ENCODE assay signal across 10 cellular contexts in genomic region chr2:102065675-102066252, GRCh38.
DNase-seq lines count a peak whose midpoint lies in the region; ATAC-seq, FAIRE-seq and TF ChIP-seq lines count a peak whose summit lies in the region.
"Had no signal": no experiment of that assay in that cellular context is flagged by ENCODE, and none has a peak within 500 bp of the region (broad histone marks: within the 10 kb centered on the region; RNA-seq: fewer than 3 reads in every experiment).

No MANE protein-coding gene starts in this region.

- no peaks in the 10 kb centered on the region; the same call in 1 of the 2 replicates for H3K23me2 ChIP-seq in H1 (ENCODE audit: low read depth, low read length)

- H3K27ac ChIP-seq in H1 (ENCODE audit: low read depth, low read length) (no peak overlapping the region), neural progenitor cell (no peak overlapping the region)

- no peak overlapping the region for H3K4me3 ChIP-seq in H1 (ENCODE audit: extremely low read depth in 1 of 4, insufficient read depth in 2 of 4, low read depth in 3 of 4, low read length in 4 of 4)
- no peak overlapping the region for H3K4me3 ChIP-seq in neural progenitor cell

- H3K27me3 ChIP-seq in H1 (replicated peaks in 1 of 4; ENCODE audit: control insufficient read depth in 3 of 4, extremely low read depth in 1 of 4, insufficient read depth in 3 of 4, low read length in 3 of 4) (no peaks in the 10 kb centered on the region), neural progenitor cell (no peaks in the 10 kb centered on the region)

- no peak for TF ChIP-seq RAD21 in H1 (IDR thresholded peaks at IDR 0.05 in 1 of 2, conservative IDR thresholded peaks at IDR 0.05 in 1 of 2; ENCODE audit: low read depth in 2 of 2, low read length in 2 of 2)

- no peak overlapping the region for H3K56ac ChIP-seq in H1 (replicated peaks; ENCODE audit: insufficient read length, low read depth, low read length)

- H3K4me1 ChIP-seq in H1 (replicated peaks in 1 of 4; ENCODE audit: control insufficient read depth in 3 of 4, insufficient read depth in 4 of 4, low read length in 3 of 4) (no peaks in the 10 kb centered on the region; a peak in 1 of 7 replicates), neural progenitor cell (no peaks in the 10 kb centered on the region)

- H3K4ac ChIP-seq in H1 (replicated peaks; ENCODE audit: insufficient read length, low read depth, low read length), result no peak overlapping the region

- FAIRE-seq in H1 (lab: Jason Lieb, UNC), result no peak

- H3K27me3 Mint-ChIP-seq in CD14-positive monocyte (ENCODE audit: low read depth in 3 of 3), result peaks cover 3 to 6% (median 4%) of the 10 kb centered on the region in 3 donors
- H3K27me3 Mint-ChIP-seq in neural progenitor cell (ENCODE audit: insufficient read depth, low read depth), result peaks cover 5% of the 10 kb centered on the region
- H3K27me3 Mint-ChIP-seq: CD4-positive, alpha-beta T cell had no signal

- H2BK15ac ChIP-seq in H1 (ENCODE audit: low read length), result no peak overlapping the region

- H3K36me3 ChIP-seq in H1 (ENCODE audit: control insufficient read depth in 2 of 4, insufficient read depth in 4 of 4, low read length in 3 of 4) (no peaks in the 10 kb centered on the region), neural progenitor cell (no peaks in the 10 kb centered on the region)

- peak; percentile 59 for DNase-seq in CD14-positive monocyte (ENCODE audit: low spot score)
- peak; percentile 12 for DNase-seq in NK-92 (lab: John Stamatoyannopoulos, UW; ENCODE audit: unreplicated experiment)
- no peak for DNase-seq in H1 (ENCODE audit: low read depth in 1 of 2, low spot score in 2 of 2)
- DNase-seq in neural progenitor cell (ENCODE audit: low spot score), result no peak
- DNase-seq in GM10248 (ENCODE audit: extremely low spot score), result no peak
- no peak for DNase-seq in NCI-H526 (lab: John Stamatoyannopoulos, UW)
- DNase-seq in NCI-H146 (lab: John Stamatoyannopoulos, UW), result no peak
- DNase-seq: CD4-positive, alpha-beta T cell had no signal

- H3K18ac ChIP-seq in H1 (ENCODE audit: extremely low read depth, low read length), result no peak overlapping the region

- CTCF ChIA-PET in H1 (lab: Charles Lee; ENCODE audit: partially characterized antibody) (interaction anchor here (0.8 to 1.4 kb wide), 2 partner anchors 10 to 45 kb away, joined by 3 to 4 read pairs; no protein-coding TSS in a partner anchor), GM10248 (lab: Yijun Ruan, JAX) (interaction anchor here (1.3 kb wide), 1 partner anchor 15 kb away, joined by 4 read pairs; no protein-coding TSS in a partner anchor)

- H3K4me2 ChIP-seq in H1 (ENCODE audit: insufficient read depth in 1 of 2, low read depth in 2 of 2, low read length in 2 of 2) (no peak overlapping the region), neural progenitor cell (no peak overlapping the region)

- no peak overlapping the region for H2BK20ac ChIP-seq in H1 (ENCODE audit: low read length)

- no peak overlapping the region for H4K8ac ChIP-seq in H1 (ENCODE audit: extremely low read depth, insufficient read depth, low read length)

- no peak overlapping the region for H2BK12ac ChIP-seq in H1 (ENCODE audit: low read depth, low read length)

- H3K27ac Mint-ChIP-seq in CD14-positive monocyte (peak overlapping the region in 4 of 7 donors; percentile 23 to 70 (median 58)), neural progenitor cell (peak overlapping the region; percentile 78)
- H3K27ac Mint-ChIP-seq: CD4-positive, alpha-beta T cell; memory B cell had no signal

- H3K9me3 ChIP-seq in H1 (ENCODE audit: insufficient read depth in 2 of 2, low read depth in 1 of 2, low read length in 1 of 2) (no peaks in the 10 kb centered on the region), neural progenitor cell (ENCODE audit: low read depth) (no peaks in the 10 kb centered on the region)

- intact Hi-C loops in CD14-positive monocyte (cut with micrococcal nuclease), result loop anchor here in 1 of 2 donors (2.0 to 5.0 kb wide), 2 partner anchors 13 to 37 kb away; no protein-coding TSS in a partner anchor

- H3K79me2 ChIP-seq in H1 (ENCODE audit: control insufficient read depth in 1 of 2, insufficient read depth in 2 of 2, low read length in 2 of 2) (no peaks in the 10 kb centered on the region), neural progenitor cell (ENCODE audit: low read depth) (no peaks in the 10 kb centered on the region)

- no peaks in the 10 kb centered on the region for H4K20me1 ChIP-seq in H1 (replicated peaks in 1 of 2; ENCODE audit: control insufficient read depth in 1 of 2, insufficient read depth in 2 of 2, low read length in 2 of 2)
- no peaks in the 10 kb centered on the region for H4K20me1 ChIP-seq in neural progenitor cell (ENCODE audit: low read depth)

- H3K4me1 Mint-ChIP-seq in CD14-positive monocyte, result peaks cover 41% of the 10 kb centered on the region
- H3K4me1 Mint-ChIP-seq in neural progenitor cell, result peaks cover 40% of the 10 kb centered on the region
- H3K4me1 Mint-ChIP-seq: memory B cell had no signal

- H3K79me1 ChIP-seq in H1 (ENCODE audit: low read depth, low read length), result no peaks in the 10 kb centered on the region

- H3K4me3 Mint-ChIP-seq in CD14-positive monocyte (peak overlapping the region in 1 of 2 donors; percentile 64), neural progenitor cell (no peak overlapping the region)
- H3K4me3 Mint-ChIP-seq: CD4-positive, alpha-beta T cell; memory B cell had no signal

- no peak for TF ChIP-seq EP300 in H1 (IDR thresholded peaks at IDR 0.05; ENCODE audit: borderline replicate concordance in 1 of 2, low read depth in 2 of 2, low read length in 2 of 2)

- no peak for TF ChIP-seq CTCF in CD14-positive monocyte (IDR thresholded peaks at IDR 0.05)
- no peak for TF ChIP-seq CTCF in H1 (IDR thresholded peaks at IDR 0.05; ENCODE audit: control extremely low read depth in 1 of 3, insufficient read depth in 1 of 3, low read depth in 1 of 3, low read length in 3 of 3)
- TF ChIP-seq CTCF in neural progenitor cell (IDR thresholded peaks at IDR 0.05), result no peak
- TF ChIP-seq CTCF in GM10248 (IDR thresholded peaks at IDR 0.05; ENCODE audit: control extremely low read depth, extremely low read depth, low read depth, missing control alignments), result no peak

- no peak overlapping the region for H2BK120ac ChIP-seq in H1 (replicated peaks; ENCODE audit: low read depth, low read length)

- no peak for ATAC-seq in HG02759 (IDR thresholded peaks at IDR 0.05; ENCODE audit: unreplicated experiment)

- H3K14ac ChIP-seq in H1 (ENCODE audit: insufficient read length), result no peak overlapping the region

- H3K36me3 Mint-ChIP-seq in CD14-positive monocyte, result peaks cover 2 to 18% of the 10 kb centered on the region in 2 donors
- H3K36me3 Mint-ChIP-seq in neural progenitor cell, result peaks cover 2% of the 10 kb centered on the region

- H2AFZ ChIP-seq in H1 (ENCODE audit: low read length) (no peak overlapping the region), neural progenitor cell (replicated peaks) (no peak overlapping the region)

- POLR2A ChIA-PET in H1 (lab: Charles Lee; ENCODE audit: partially characterized antibody) (interaction anchor here (1.0 kb wide), 1 partner anchor 12 kb away, joined by 3 read pairs; no protein-coding TSS in a partner anchor), GM10248 (lab: Yijun Ruan, JAX) (no interaction called here)

- no peaks in the 10 kb centered on the region for H3F3A ChIP-seq in neural progenitor cell (ENCODE audit: low read depth)

- H2AK5ac ChIP-seq in H1 (ENCODE audit: low read depth, low read length), result no peak overlapping the region

- TF ChIP-seq POLR2A in H1 (IDR thresholded peaks at IDR 0.05; ENCODE audit: control extremely low read depth in 1 of 2, low read depth in 2 of 2, low read length in 2 of 2), result no peak

- H3K9ac ChIP-seq in H1 (replicated peaks in 1 of 4; ENCODE audit: extremely low read depth in 1 of 4, low read depth in 3 of 4, low read length in 3 of 4) (no peak overlapping the region), neural progenitor cell (no peak overlapping the region)

- H3K9me3 Mint-ChIP-seq in CD14-positive monocyte (peaks cover 13 to 30% (median 14%) of the 10 kb centered on the region in 7 donors), neural progenitor cell (no peaks in the 10 kb centered on the region)
- H3K9me3 Mint-ChIP-seq: CD4-positive, alpha-beta T cell had no signal

- no peak overlapping the region for H2BK5ac ChIP-seq in H1 (ENCODE audit: low read depth, low read length)

- no peak overlapping the region for H4K91ac ChIP-seq in H1 (replicated peaks; ENCODE audit: insufficient read length, low read length)

- H3K23ac ChIP-seq in H1 (ENCODE audit: insufficient read length), result no peak overlapping the region

- 93% methylated on average over 12 of the region's 12 CpGs; no CpG with 5 or more reads in 1 of the 2 experiments for WGBS in H1 (ENCODE audit: extremely low coverage in 1 of 2, insufficient coverage in 1 of 2, insufficient read length in 1 of 2, insufficient replicate concordance in 2 of 2, low coverage in 1 of 2, low lambda C conversion rate in 2 of 2, missing lambda C conversion rate in 1 of 2), 2 experiments

- no peak overlapping the region for H4K5ac ChIP-seq in H1 (ENCODE audit: insufficient read length, low read depth, low read length)

TF ChIP-seq in H1, 55 proteins besides CTCF, POLR2A, EP300 and RAD21:
- TF ChIP-seq BACH1 (IDR thresholded peaks at IDR 0.05; ENCODE audit: low read length) (0 out of 2 replicates have a peak, but pooled peaks have one; percentile 14), ZNF274 (IDR thresholded peaks at IDR 0.05; ENCODE audit: borderline replicate concordance, extremely low read depth, low read length) (no peak)

Comparison
In these comparisons a context has a peak if more than half of its experiments do, and no peak if none do; other contexts are left out.
1. DNase-seq: peak in CD14-positive monocyte (single experiment) and NK-92 (single experiment); none in H1 (0 of 2), neural progenitor cell (single experiment), GM10248 (single experiment), NCI-H526 (0 of 2) and NCI-H146 (single experiment).